10 cellular contexts compared by ENCODE assay signal in genomic region chr12:52202361-52203078, GRCh38. TPM values are rescaled to one million over a fixed set of nuclear protein-coding genes. Genes with fewer than 3 reads are reported as not detected.
DNase-seq lines count a peak whose midpoint lies in the region; ATAC-seq and TF ChIP-seq lines count a peak whose summit lies in the region.
"Had no signal": no experiment of that assay in that cellular context is flagged by ENCODE, and none has a peak within 500 bp of the region (broad histone marks: within the 10 kb centered on the region; RNA-seq: fewer than 3 reads in every experiment).

No MANE protein-coding gene starts in this region.

- no peak overlapping the region for H3K4me3 ChIP-seq in RWPE2 (ENCODE audit: severe bottlenecking)
- H3K4me3 ChIP-seq in thoracic aorta = peak overlapping the region; percentile 51

- no peaks in the 10 kb centered on the region for H3K36me3 Mint-ChIP-seq in glutamatergic neuron (ENCODE audit: unreplicated experiment)
- H3K36me3 Mint-ChIP-seq: CD8-positive, alpha-beta memory T cell had no signal

- ATAC-seq in RWPE2 (ENCODE audit: low read depth) (no peak), thoracic aorta (ENCODE audit: insufficient number of reproducible peaks, low FRiP score, low read depth) (no peak), HG02763 (IDR thresholded peaks at IDR 0.05; ENCODE audit: unreplicated experiment) (no peak), HG02840 (IDR thresholded peaks at IDR 0.05; ENCODE audit: low FRiP score, unreplicated experiment) (no peak)

- H3K9me3 ChIP-seq in RWPE2 (ENCODE audit: severe bottlenecking) (no peaks in the 10 kb centered on the region), thoracic aorta (no peaks in the 10 kb centered on the region)

- H3K27ac ChIP-seq in RWPE2 (ENCODE audit: poor library complexity, severe bottlenecking) = peak overlapping the region; percentile 24
- H3K27ac ChIP-seq in thoracic aorta = no peak overlapping the region

- peaks cover 6% of the 10 kb centered on the region for H3K4me1 Mint-ChIP-seq in glutamatergic neuron (ENCODE audit: low read depth, unreplicated experiment)
- H3K4me1 Mint-ChIP-seq: CD8-positive, alpha-beta memory T cell had no signal

- H3K4me1 ChIP-seq in RWPE2 (ENCODE audit: insufficient read depth, poor library complexity, severe bottlenecking) = peaks cover 37% of the 10 kb centered on the region
- H3K4me1 ChIP-seq in thoracic aorta (ENCODE audit: control insufficient read depth in 1 of 2, low read depth in 2 of 2) = peaks cover 2 to 20% of the 10 kb centered on the region in 2 donors

- no peaks in the 10 kb centered on the region for H3K36me3 ChIP-seq in RWPE2 (ENCODE audit: low read depth)
- no peaks in the 10 kb centered on the region for H3K36me3 ChIP-seq in thoracic aorta

- TF ChIP-seq CTCF in RWPE2 (IDR thresholded peaks at IDR 0.05; ENCODE audit: poor library complexity, severe bottlenecking) (no peak), glutamatergic neuron (IDR thresholded peaks at IDR 0.05; ENCODE audit: partially characterized antibody, unreplicated experiment) (no peak), thoracic aorta (IDR thresholded peaks at IDR 0.05) (no peak)

- peaks cover 4% of the 10 kb centered on the region for H3K9me3 Mint-ChIP-seq in glutamatergic neuron (ENCODE audit: unreplicated experiment)
- H3K9me3 Mint-ChIP-seq: CD8-positive, alpha-beta memory T cell; IgD-negative memory B cell had no signal

- peak; percentile 6 for DNase-seq in activated naive CD4-positive, alpha-beta T cell treated with Interleukin-2 at 50 U/mL for 16 hours
- DNase-seq in activated naive CD4-positive, alpha-beta T cell (lab: John Stamatoyannopoulos, UW) = no peak
- DNase-seq in RWPE2 (ENCODE audit: low spot score) = peak; percentile 47
- DNase-seq in glutamatergic neuron = peak; percentile 21
- no peak for DNase-seq in thoracic aorta (ENCODE audit: low spot score)
- no peak for DNase-seq in NCI-H2081 treated with DMSO at 0.1 percent for 48 hours (lab: John Stamatoyannopoulos, UW)
- DNase-seq: CD8-positive, alpha-beta memory T cell had no signal

- H3K27me3 ChIP-seq in RWPE2 (ENCODE audit: insufficient read depth, poor library complexity, severe bottlenecking) = no peaks in the 10 kb centered on the region
- no peaks in the 10 kb centered on the region for H3K27me3 ChIP-seq in thoracic aorta (replicated peaks; ENCODE audit: insufficient read depth)

- H3K27me3 Mint-ChIP-seq in glutamatergic neuron (ENCODE audit: unreplicated experiment) = peaks cover 14% of the 10 kb centered on the region

- H3K27ac Mint-ChIP-seq in glutamatergic neuron (ENCODE audit: unreplicated experiment) = no peak overlapping the region
- H3K27ac Mint-ChIP-seq: IgD-negative memory B cell had no signal

- no peak overlapping the region for H3K4me3 Mint-ChIP-seq in glutamatergic neuron (ENCODE audit: unreplicated experiment)
- H3K4me3 Mint-ChIP-seq: CD8-positive, alpha-beta memory T cell; IgD-negative memory B cell had no signal

RNA-seq across cellular contexts. Expression of gene KRT80, which starts 10.7 kb away (rescaled TPM):
- total RNA-seq in glutamatergic neuron (ENCODE audit: unreplicated experiment) = not detected
- total RNA-seq in thoracic aorta = under 1 TPM; 0.21 to 0.41 TPM
- total RNA-seq: CD8-positive, alpha-beta memory T cell had no signal

RNA-seq across cellular contexts. Expression of gene KRT7, which starts 30.5 kb away (rescaled TPM):
- not detected for total RNA-seq in glutamatergic neuron (ENCODE audit: unreplicated experiment)
- 100 to 1,000 TPM in 1 of 2 donors, 10 to 100 TPM in 1; 24.1 to 105 TPM for total RNA-seq in thoracic aorta

Comparison
In these comparisons a context has a peak if more than half of its experiments do, and no peak if none do; other contexts are left out.
1. DNase-seq: peak in activated naive CD4-positive, alpha-beta T cell treated with Interleukin-2 at 50 U/mL for 16 hours (single experiment), RWPE2 (single experiment) and glutamatergic neuron (single experiment); none in activated naive CD4-positive, alpha-beta T cell (0 of 4), thoracic aorta (single experiment) and NCI-H2081 treated with DMSO at 0.1 percent for 48 hours (single experiment).
2. RNA of gene KRT7, which starts 30.5 kb away (total RNA-seq): 24.1 to 105 TPM in thoracic aorta; not detected in glutamatergic neuron (single experiment); every median in the first group is over 10 times any median in the second.